In genomic region chr2:16429431-16429830, GRCh38 we compare ENCODE assay signal across 22 cellular contexts.
"Had no signal": no experiment of that assay in that cellular context is flagged by ENCODE, and none has a peak within 500 bp of the region (broad histone marks: within the 10 kb centered on the region; RNA-seq: fewer than 3 reads in every experiment).

No MANE protein-coding gene starts in this region.

- H3K36me3 Mint-ChIP-seq: activated CD8-positive, alpha-beta memory T cell treated with anti-CD3 and anti-CD28 coated beads, Interleukin-2, amount 10 ng/mL, durations not matched to agents 7 days and 5 days; activated naive CD8-positive, alpha-beta T cell treated with anti-CD3 and anti-CD28 coated beads for 36 hours had no signal

- ATAC-seq: activated CD8-positive, alpha-beta memory T cell treated with anti-CD3 and anti-CD28 coated beads, Interleukin-2, amount 10 ng/mL, durations not matched to agents 7 days and 5 days; stimulated activated naive CD8-positive, alpha-beta T cell treated with anti-CD3 and anti-CD28 coated beads, Interleukin-15, Interleukin-2, amounts not matched to agents 100 U/mL and 50 U/mL, for 24 hours had no signal

- H3K4me3 Mint-ChIP-seq: activated CD4-positive, alpha-beta memory T cell treated with anti-CD3 and anti-CD28 coated beads, Interleukin-2, amount 10 ng/mL, durations not matched to agents 7 days and 5 days; activated CD8-positive, alpha-beta memory T cell treated with anti-CD3 and anti-CD28 coated beads, Interleukin-2, amount 10 ng/mL, durations not matched to agents 7 days and 5 days; activated naive CD8-positive, alpha-beta T cell treated with anti-CD3 and anti-CD28 coated beads for 36 hours; dendritic cell treated with granulocyte-macrophage colony-stimulating factor and Interleukin-4, amounts not matched to agents 40 ng/mL and 50 ng/mL, for 4 days; nephron had no signal

- H3K27ac ChIP-seq: cardiac muscle cell, esophagus squamous epithelium, hepatocyte, tibial artery had no signal

- H3K4me2 ChIP-seq: hepatocyte had no signal

- H3K79me2 ChIP-seq: hepatocyte had no signal

- H3K27me3 Mint-ChIP-seq: activated CD4-positive, alpha-beta memory T cell treated with anti-CD3 and anti-CD28 coated beads, Interleukin-2, amount 10 ng/mL, durations not matched to agents 7 days and 5 days; activated CD8-positive, alpha-beta memory T cell treated with anti-CD3 and anti-CD28 coated beads, Interleukin-2, amount 10 ng/mL, durations not matched to agents 7 days and 5 days; dendritic cell treated with granulocyte-macrophage colony-stimulating factor and Interleukin-4, amounts not matched to agents 40 ng/mL and 50 ng/mL, for 4 days had no signal

- H3K4me1 ChIP-seq: tibial artery had no signal

- H3K36me3 ChIP-seq: cardiac muscle cell, esophagus squamous epithelium, tibial artery had no signal

- H3K9me3 Mint-ChIP-seq: activated CD4-positive, alpha-beta memory T cell treated with anti-CD3 and anti-CD28 coated beads, Interleukin-2, amount 10 ng/mL, durations not matched to agents 7 days and 5 days; activated naive CD8-positive, alpha-beta T cell treated with anti-CD3 and anti-CD28 coated beads for 36 hours; dendritic cell treated with granulocyte-macrophage colony-stimulating factor and Interleukin-4, amounts not matched to agents 40 ng/mL and 50 ng/mL, for 4 days; nephron had no signal

- H2AFZ ChIP-seq: hepatocyte had no signal

- H3K4me3 ChIP-seq: cardiac muscle cell, esophagus squamous epithelium, hepatocyte, lung, tibial artery had no signal

- H3K27ac Mint-ChIP-seq: activated CD4-positive, alpha-beta memory T cell treated with anti-CD3 and anti-CD28 coated beads, Interleukin-2, amount 10 ng/mL, durations not matched to agents 7 days and 5 days; activated CD8-positive, alpha-beta memory T cell treated with anti-CD3 and anti-CD28 coated beads, Interleukin-2, amount 10 ng/mL, durations not matched to agents 7 days and 5 days; activated naive CD8-positive, alpha-beta T cell treated with anti-CD3 and anti-CD28 coated beads for 36 hours; dendritic cell treated with granulocyte-macrophage colony-stimulating factor and Interleukin-4, amounts not matched to agents 40 ng/mL and 50 ng/mL, for 4 days; nephron had no signal

- H3K27me3 ChIP-seq: cardiac muscle cell, esophagus squamous epithelium, hepatocyte, tibial artery had no signal

- H3K4me1 Mint-ChIP-seq: activated CD4-positive, alpha-beta memory T cell treated with anti-CD3 and anti-CD28 coated beads, Interleukin-2, amount 10 ng/mL, durations not matched to agents 7 days and 5 days; activated CD8-positive, alpha-beta memory T cell treated with anti-CD3 and anti-CD28 coated beads, Interleukin-2, amount 10 ng/mL, durations not matched to agents 7 days and 5 days; activated naive CD8-positive, alpha-beta T cell treated with anti-CD3 and anti-CD28 coated beads for 36 hours had no signal

- H3K9me3 ChIP-seq: esophagus squamous epithelium, tibial artery had no signal

- DNase-seq: activated CD4-positive, alpha-beta memory T cell treated with anti-CD3 and anti-CD28 coated beads, Interleukin-2, amount 10 ng/mL, durations not matched to agents 7 days and 5 days; activated CD4-positive, alpha-beta T cell treated with anti-CD3 and anti-CD28 coated beads for 48 hours; activated CD4-positive, CD25-positive, alpha-beta regulatory T cell; activated CD8-positive, alpha-beta memory T cell treated with anti-CD3 and anti-CD28 coated beads, Interleukin-2, amount 10 ng/mL, durations not matched to agents 7 days and 5 days; activated naive CD8-positive, alpha-beta T cell treated with anti-CD3 and anti-CD28 coated beads for 36 hours; amygdala; effector memory CD4-positive, alpha-beta T cell; esophagus squamous epithelium; midbrain; nucleus accumbens; posterior cingulate gyrus; retina; stimulated activated CD4-positive, alpha-beta T cell treated with anti-CD3 and anti-CD28 coated beads, Interleukin-12 subunit alpha, Interleukin-12 subunit beta, amount 100 ng/mL, for 4 hours; stimulated activated CD4-positive, alpha-beta T cell treated with anti-CD3 and anti-CD28 coated beads, Interleukin-1b, Interleukin-23, amount 100 ng/mL, for 48 hours; stimulated activated naive CD8-positive, alpha-beta T cell treated with anti-CD3 and anti-CD28 coated beads, Interleukin-15, Interleukin-2, amounts not matched to agents 100 U/mL and 50 U/mL, for 24 hours; substantia nigra; tibial artery had no signal
